ENCODE assay signal across 19 cellular contexts in genomic region chr2:23859234-23859633, GRCh38.
DNase-seq lines count a peak whose midpoint lies in the region; ATAC-seq, FAIRE-seq and TF ChIP-seq lines count a peak whose summit lies in the region.
"Had no signal": no experiment of that assay in that cellular context is flagged by ENCODE, and none has a peak within 500 bp of the region (broad histone marks: within the 10 kb centered on the region; RNA-seq: fewer than 3 reads in every experiment).

No MANE protein-coding gene starts in this region.

- intact Hi-C loops in HepG2 (cut with micrococcal nuclease; ENCODE audit: unreplicated experiment) (no loop called here), right lobe of liver (cut with DNase I) (no loop called here)

- no peak overlapping the region for H2AFZ ChIP-seq in HepG2 (ENCODE audit: low read length)

- FAIRE-seq in HepG2 (lab: Jason Lieb, UNC) (no peak), urothelium cell line (lab: Jason Lieb, UNC) (no peak)
- FAIRE-seq: A549, D721Med, G401.6, GM19239 had no signal

- H3K27ac ChIP-seq in liver (ENCODE audit: low read depth in 1 of 2, low read length in 2 of 2) = no peak overlapping the region
- H3K27ac ChIP-seq in HepG2 (ENCODE audit: extremely low read length, insufficient read depth, low read length) = no peak overlapping the region
- H3K27ac ChIP-seq in right lobe of liver = no peak overlapping the region
- H3K27ac ChIP-seq: 22Rv1; A549; BLaER1 treated with 17β-estradiol and CSF1 and Interleukin-3, amounts not matched to agents 10 nM and 100 nM; C4-2B had no signal

- no peak for TF ChIP-seq POLR2A in HepG2 (IDR thresholded peaks at IDR 0.05; ENCODE audit: insufficient read depth in 1 of 2, low read depth in 2 of 2, low read length in 2 of 2)
- TF ChIP-seq POLR2A in right lobe of liver (IDR thresholded peaks at IDR 0.05) = no peak

- no peak overlapping the region for H3K4me2 ChIP-seq in HepG2 (ENCODE audit: low read depth, low read length)
- H3K4me2 ChIP-seq: A549; BLaER1 treated with 17β-estradiol and CSF1 and Interleukin-3, amounts not matched to agents 10 nM and 100 nM had no signal

- H3K36me3 ChIP-seq in liver (ENCODE audit: control insufficient read depth in 4 of 4, insufficient read depth in 3 of 4, low read depth in 1 of 4, low read length in 3 of 4) = peaks cover 2 to 12% (median 7%) of the 10 kb centered on the region in 4 donors
- peaks cover 11 to 42% of the 10 kb centered on the region in 2 experiments; a peak in 4 of 5 replicates for H3K36me3 ChIP-seq in HepG2 (replicated peaks in 1 of 2; ENCODE audit: control insufficient read depth in 1 of 2, insufficient read depth in 2 of 2, low read length in 2 of 2)
- peaks cover 0 to 8% (median 4%) of the 10 kb centered on the region in 4 donors for H3K36me3 ChIP-seq in right lobe of liver

- ATAC-seq in HepG2 = no peak
- peak; percentile 66 to 95 (median 86) for ATAC-seq in right lobe of liver
- ATAC-seq: A549; CD8-positive, alpha-beta T cell had no signal

- 29% methylated on average over 2 of the region's 2 CpGs for WGBS in liver
- 93% methylated on average over 2 of the region's 2 CpGs for WGBS in HepG2 (ENCODE audit: low lambda C conversion rate)
- WGBS in right lobe of liver (ENCODE audit: insufficient coverage, low coverage, low lambda C conversion rate, missing lambda C conversion rate) = 29% methylated on average over 2 of the region's 2 CpGs

- CTCF ChIA-PET in HepG2 (lab: Yijun Ruan, JAX; ENCODE audit: low intra/inter-chr PET ratio, low total read pairs) = no interaction called here

- H3K9ac ChIP-seq in liver (ENCODE audit: low read depth in 1 of 2, low read length in 2 of 2) = no peak overlapping the region
- no peak overlapping the region for H3K9ac ChIP-seq in HepG2 (ENCODE audit: insufficient read depth, low read depth, low read length)
- H3K9ac ChIP-seq: BLaER1 treated with 17β-estradiol and CSF1 and Interleukin-3, amounts not matched to agents 10 nM and 100 nM had no signal

- in situ Hi-C loops in HepG2 (cut with HindIII; ENCODE audit: extremely low pct_ligation_motif_present, low pct_unique_long_range_greater_than_20kb) = no loop called here

- no peak for TF ChIP-seq EP300 in HepG2 (IDR thresholded peaks at IDR 0.05; ENCODE audit: low read depth in 2 of 2, low read length in 2 of 2)
- no peak for TF ChIP-seq EP300 in HepG2 (CRISPR knock-in tag; IDR thresholded peaks at IDR 0.05; ENCODE audit: borderline replicate concordance)

- no peak for TF ChIP-seq CTCF in liver (IDR thresholded peaks at IDR 0.05; ENCODE audit: low read depth, low read length, missing input control)
- no peak for TF ChIP-seq CTCF in HepG2 (CRISPR knock-in tag; IDR thresholded peaks at IDR 0.05)
- no peak for TF ChIP-seq CTCF in right lobe of liver (IDR thresholded peaks at IDR 0.05)

- no peaks in the 10 kb centered on the region for H4K20me1 ChIP-seq in HepG2 (ENCODE audit: insufficient read depth, low read length)
- H4K20me1 ChIP-seq: BLaER1 treated with 17β-estradiol and CSF1 and Interleukin-3, amounts not matched to agents 10 nM and 100 nM had no signal

- H3K4me1 ChIP-seq in liver (ENCODE audit: control insufficient read depth in 4 of 4, insufficient read depth in 4 of 4, low read length in 3 of 4) (no peaks in the 10 kb centered on the region), HepG2 (ENCODE audit: insufficient read depth, low read length) (no peaks in the 10 kb centered on the region), right lobe of liver (no peaks in the 10 kb centered on the region)
- H3K4me1 ChIP-seq: A549; BLaER1 treated with 17β-estradiol and CSF1 and Interleukin-3, amounts not matched to agents 10 nM and 100 nM; Caco-2 had no signal

- H3K79me2 ChIP-seq in HepG2 (ENCODE audit: insufficient read depth, low read length) = no peaks in the 10 kb centered on the region

- DNase-seq in HepG2 (ENCODE audit: low spot score) (no peak), right lobe of liver (peak in 2 of 3 donors; percentile 30 to 59), urothelium cell line (ENCODE audit: low spot score) (no peak), NCI-H128 (lab: John Stamatoyannopoulos, UW; ENCODE audit: unreplicated experiment) (no peak)
- DNase-seq: AML-193; Caco-2; Calu3; CD4-positive, alpha-beta T cell; CD8-positive, alpha-beta T cell; DMS79 treated with DMSO at 0.1 percent for 48 hours; GF-D8 had no signal

- POLR2A ChIA-PET in HepG2 (lab: Yijun Ruan, JAX) = interaction anchor here (1.4 kb wide), 1 partner anchor 225 kb away, joined by 3 read pairs; no protein-coding TSS in a partner anchor

- BruUV-seq in HepG2 (replicated peaks; lab: Mats Ljungman, UMichigan) = no TSS peak

- H3K9me3 ChIP-seq in liver (ENCODE audit: control insufficient read depth in 4 of 4, low read length in 3 of 4) (no peaks in the 10 kb centered on the region), HepG2 (ENCODE audit: low read length) (no peaks in the 10 kb centered on the region), right lobe of liver (no peaks in the 10 kb centered on the region)
- H3K9me3 ChIP-seq: A549; BLaER1 treated with 17β-estradiol and CSF1 and Interleukin-3, amounts not matched to agents 10 nM and 100 nM; Caco-2 had no signal

- H3K27me3 ChIP-seq in liver (ENCODE audit: control insufficient read depth in 4 of 4, insufficient read depth in 4 of 4, low read length in 3 of 4) (no peaks in the 10 kb centered on the region), HepG2 (ENCODE audit: control insufficient read depth in 1 of 2, insufficient read depth in 2 of 2, low read length in 2 of 2) (no peaks in the 10 kb centered on the region), right lobe of liver (no peaks in the 10 kb centered on the region)
- H3K27me3 ChIP-seq: BLaER1 treated with 17β-estradiol and CSF1 and Interleukin-3, amounts not matched to agents 10 nM and 100 nM had no signal

- H3K4me3 ChIP-seq in liver (ENCODE audit: low read depth in 1 of 3, low read length in 3 of 3) (no peak overlapping the region), HepG2 (replicated peaks in 1 of 3; ENCODE audit: insufficient read depth in 1 of 3, low read depth in 2 of 3, low read length in 3 of 3) (no peak overlapping the region), right lobe of liver (no peak overlapping the region)
- H3K4me3 ChIP-seq: A549; BLaER1 treated with 17β-estradiol and CSF1 and Interleukin-3, amounts not matched to agents 10 nM and 100 nM had no signal

- no peak for TF ChIP-seq RAD21 in liver (IDR thresholded peaks at IDR 0.05)
- TF ChIP-seq RAD21 in HepG2 (CRISPR knock-in tag; IDR thresholded peaks at IDR 0.05) = no peak

TF ChIP-seq in liver, 16 proteins besides CTCF, POLR2A, EP300 and RAD21 (continues in another document):
- TF ChIP-seq RXRA (IDR thresholded peaks at IDR 0.05) (peak in 1 of 2 donors; percentile 34), NR2F2 (IDR thresholded peaks at IDR 0.05) (no peak), FOXA1 (IDR thresholded peaks at IDR 0.05) (no peak), FOXA2 (IDR thresholded peaks at IDR 0.05) (no peak), YY1 (IDR thresholded peaks at IDR 0.05) (no peak), HNF4A (conservative IDR thresholded peaks at IDR 0.05) (peak; percentile 3 to 18), EGR1 (IDR thresholded peaks at IDR 0.05; ENCODE audit: low read depth in 2 of 2) (no peak), ZBTB33 (IDR thresholded peaks at IDR 0.05) (no peak), TAF1 (conservative IDR thresholded peaks at IDR 0.05) (no peak)
- TF ChIP-seq, protein P1, sequence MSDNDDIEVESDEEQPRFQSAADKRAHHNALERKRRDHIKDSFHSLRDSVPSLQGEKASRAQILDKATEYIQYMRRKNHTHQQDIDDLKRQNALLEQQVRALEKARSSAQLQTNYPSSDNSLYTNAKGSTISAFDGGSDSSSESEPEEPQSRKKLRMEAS (IDR thresholded peaks at IDR 0.05) = no peak

TF ChIP-seq in HepG2, 621 proteins besides CTCF, POLR2A, EP300 and RAD21 (continues in another document):
- no peak for TF ChIP-seq YEATS4 (CRISPR knock-in tag; IDR thresholded peaks at IDR 0.05; ENCODE audit: borderline replicate concordance)
- TF ChIP-seq, protein P2, sequence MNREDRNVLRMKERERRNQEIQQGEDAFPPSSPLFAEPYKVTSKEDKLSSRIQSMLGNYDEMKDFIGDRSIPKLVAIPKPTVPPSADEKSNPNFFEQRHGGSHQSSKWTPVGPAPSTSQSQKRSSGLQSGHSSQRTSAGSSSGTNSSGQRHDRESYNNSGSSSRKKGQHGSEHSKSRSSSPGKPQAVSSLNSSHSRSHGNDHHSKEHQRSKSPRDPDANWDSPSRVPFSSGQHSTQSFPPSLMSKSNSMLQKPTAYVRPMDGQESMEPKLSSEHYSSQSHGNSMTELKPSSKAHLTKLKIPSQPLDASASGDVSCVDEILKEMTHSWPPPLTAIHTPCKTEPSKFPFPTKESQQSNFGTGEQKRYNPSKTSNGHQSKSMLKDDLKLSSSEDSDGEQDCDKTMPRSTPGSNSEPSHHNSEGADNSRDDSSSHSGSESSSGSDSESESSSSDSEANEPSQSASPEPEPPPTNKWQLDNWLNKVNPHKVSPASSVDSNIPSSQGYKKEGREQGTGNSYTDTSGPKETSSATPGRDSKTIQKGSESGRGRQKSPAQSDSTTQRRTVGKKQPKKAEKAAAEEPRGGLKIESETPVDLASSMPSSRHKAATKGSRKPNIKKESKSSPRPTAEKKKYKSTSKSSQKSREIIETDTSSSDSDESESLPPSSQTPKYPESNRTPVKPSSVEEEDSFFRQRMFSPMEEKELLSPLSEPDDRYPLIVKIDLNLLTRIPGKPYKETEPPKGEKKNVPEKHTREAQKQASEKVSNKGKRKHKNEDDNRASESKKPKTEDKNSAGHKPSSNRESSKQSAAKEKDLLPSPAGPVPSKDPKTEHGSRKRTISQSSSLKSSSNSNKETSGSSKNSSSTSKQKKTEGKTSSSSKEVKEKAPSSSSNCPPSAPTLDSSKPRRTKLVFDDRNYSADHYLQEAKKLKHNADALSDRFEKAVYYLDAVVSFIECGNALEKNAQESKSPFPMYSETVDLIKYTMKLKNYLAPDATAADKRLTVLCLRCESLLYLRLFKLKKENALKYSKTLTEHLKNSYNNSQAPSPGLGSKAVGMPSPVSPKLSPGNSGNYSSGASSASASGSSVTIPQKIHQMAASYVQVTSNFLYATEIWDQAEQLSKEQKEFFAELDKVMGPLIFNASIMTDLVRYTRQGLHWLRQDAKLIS (CRISPR knock-in tag; IDR thresholded peaks at IDR 0.05) = no peak

Comparison
In these comparisons a context has a peak if more than half of its experiments do, and no peak if none do; other contexts are left out.
1. DNase-seq: peak in right lobe of liver (2 of 3); none in HepG2 (single experiment), urothelium cell line (single experiment) and NCI-H128 (single experiment).